Comparison of ENCODE assay signal across 8 cellular contexts in genomic region chr6:109381747-109382575, GRCh38. TPM values are rescaled to one million over a fixed set of nuclear protein-coding genes. Genes with fewer than 3 reads are reported as not detected.
DNase-seq lines count a peak whose midpoint lies in the region; ATAC-seq lines count a peak whose summit lies in the region.

CD164 (minus strand) TSS chr6:109382467; CDS start chr6:109382378, 89 bp downstream.

- DNase-seq in AG20443 (ENCODE audit: low spot score) (peak; percentile 98), NCI-H460 (ENCODE audit: extremely low read depth, low read depth) (peak; percentile 84), cerebellum (ENCODE audit: low spot score) (peak; percentile 95), kidney glomerular epithelial cell (lab: John Stamatoyannopoulos, UW) (peak; percentile 69)
- peak; percentile 93 for DNase-seq in activated CD4-positive, alpha-beta T cell treated with anti-CD3 and anti-CD28 coated beads for 1 hour
- peak; percentile 91 to 92 for DNase-seq in stimulated activated CD4-positive, alpha-beta T cell treated with anti-CD3 and anti-CD28 coated beads, Interleukin-15, amount 100 ng/mL, for 48 hours (ENCODE audit: low read depth in 2 of 2)

- ATAC-seq in GM19035 (IDR thresholded peaks at IDR 0.05; ENCODE audit: unreplicated experiment) (peak; percentile 53), HG03342 (IDR thresholded peaks at IDR 0.05; ENCODE audit: unreplicated experiment) (peak; percentile 46)

RNA-seq across cellular contexts. Expression of gene CD164, which starts in this region (rescaled TPM):
- total RNA-seq in NCI-H460 (2014; rRNA removed; shearing (Covaris generic)) = 94.3 and 98.5 TPM in 2 replicates
- 113 and 157 TPM in 2 replicates for polyA plus RNA-seq in NCI-H460 (2014; cell fraction: nucleus; rRNA removed)
- 67.1 TPM for total RNA-seq in cerebellum

Comparison
In these comparisons a context has a peak if more than half of its experiments do, and no peak if none do; other contexts are left out.
1. Peak in every context shown above with its lines: DNase-seq and ATAC-seq.